Comparison of ENCODE assay signal across 22 cellular contexts in genomic region chr3:169777822-169778221, GRCh38. TPM values are rescaled to one million over a fixed set of nuclear protein-coding genes. Genes with fewer than 3 reads are reported as not detected.
DNase-seq lines count a peak whose midpoint lies in the region; ATAC-seq, FAIRE-seq and TF ChIP-seq lines count a peak whose summit lies in the region.
"Had no signal": no experiment of that assay in that cellular context is flagged by ENCODE, and none has a peak within 500 bp of the region (broad histone marks: within the 10 kb centered on the region; RNA-seq: fewer than 3 reads in every experiment).

No MANE protein-coding gene starts in this region.

- H3K27me3 ChIP-seq in Loucy (ENCODE audit: insufficient read depth, low read length, poor library complexity, severe bottlenecking) (no peaks in the 10 kb centered on the region), K562 (ENCODE audit: control insufficient read depth in 2 of 2, insufficient read depth in 2 of 2, low read length in 2 of 2) (no peaks in the 10 kb centered on the region)

- H2AFZ ChIP-seq in Loucy (ENCODE audit: low read length) (no peak overlapping the region), K562 (ENCODE audit: low read depth, low read length) (no peak overlapping the region)
- H2AFZ ChIP-seq: GM23248 had no signal

- H3K4me3 ChIP-seq in Loucy (ENCODE audit: low read length, poor library complexity, severe bottlenecking) = no peak overlapping the region
- no peak overlapping the region for H3K4me3 ChIP-seq in K562
- H3K4me3 ChIP-seq: GM23248 had no signal

- no peak for TF ChIP-seq EP300 in K562 (IDR thresholded peaks at IDR 0.05; ENCODE audit: low read length)

- peaks cover 70% of the 10 kb centered on the region for H4K20me1 ChIP-seq in Loucy (ENCODE audit: insufficient read depth, low read length, poor library complexity, severe bottlenecking)
- H4K20me1 ChIP-seq in K562 (replicated peaks; ENCODE audit: control insufficient read depth, insufficient read depth, low read length) = no peaks in the 10 kb centered on the region

- H3K4me3 Mint-ChIP-seq in activated naive CD8-positive, alpha-beta T cell = no peak overlapping the region
- no peak overlapping the region for H3K4me3 Mint-ChIP-seq in activated naive CD8-positive, alpha-beta T cell treated with anti-CD3 and anti-CD28 coated beads, Interleukin-2, amount 50 U/mL, for 24 hours
- H3K4me3 Mint-ChIP-seq in naive thymus-derived CD8-positive, alpha-beta T cell = no peak overlapping the region
- H3K4me3 Mint-ChIP-seq: CD8-positive, alpha-beta T cell had no signal

- no peaks in the 10 kb centered on the region for H3K9me1 ChIP-seq in K562 (ENCODE audit: control insufficient read depth, insufficient read depth, low read length)

- H3K27ac Mint-ChIP-seq in activated naive CD8-positive, alpha-beta T cell = peak overlapping the region; percentile 12
- no peak overlapping the region for H3K27ac Mint-ChIP-seq in activated naive CD8-positive, alpha-beta T cell treated with anti-CD3 and anti-CD28 coated beads, Interleukin-2, amount 50 U/mL, for 24 hours
- H3K27ac Mint-ChIP-seq in naive thymus-derived CD8-positive, alpha-beta T cell = no peak overlapping the region
- H3K27ac Mint-ChIP-seq: CD8-positive, alpha-beta T cell had no signal

- peaks cover 50% of the 10 kb centered on the region for H3K4me1 ChIP-seq in Loucy (ENCODE audit: insufficient read depth, low read length, poor library complexity, severe bottlenecking)
- peaks cover 12 to 23% of the 10 kb centered on the region in 2 experiments; a peak in 4 of 5 replicates for H3K4me1 ChIP-seq in K562 (replicated peaks in 1 of 2; ENCODE audit: control insufficient read depth in 2 of 2, insufficient read depth in 2 of 2, low read length in 2 of 2)
- H3K4me1 ChIP-seq: Caco-2 had no signal

- no peak for TF ChIP-seq POLR2A in K562 (conservative IDR thresholded peaks at IDR 0.05)

- H3K27me3 Mint-ChIP-seq in activated naive CD8-positive, alpha-beta T cell = no peaks in the 10 kb centered on the region
- H3K27me3 Mint-ChIP-seq in activated naive CD8-positive, alpha-beta T cell treated with anti-CD3 and anti-CD28 coated beads, Interleukin-2, amount 50 U/mL, for 24 hours = no peaks in the 10 kb centered on the region
- H3K27me3 Mint-ChIP-seq in naive thymus-derived CD8-positive, alpha-beta T cell = no peaks in the 10 kb centered on the region

- no peak for DNase-seq in activated naive CD8-positive, alpha-beta T cell treated with anti-CD3 and anti-CD28 coated beads, Interleukin-2, amount 50 U/mL, for 24 hours
- DNase-seq in K562 (ENCODE audit: extremely low read depth in 1 of 4, low spot score in 3 of 4) (no peak), GM13977 (ENCODE audit: low spot score) (no peak)
- DNase-seq in naive thymus-derived CD8-positive, alpha-beta T cell = no peak
- DNase-seq: Caco-2; CD4-positive, CD25-positive, alpha-beta regulatory T cell; CD8-positive, alpha-beta T cell; DMS153; DND-41; GM23248; H7; HCEC 1CT had no signal

- TF ChIP-seq CTCF in 22Rv1 (IDR thresholded peaks at IDR 0.05) = no peak
- no peak for TF ChIP-seq CTCF in Loucy (conservative IDR thresholded peaks at IDR 0.05; ENCODE audit: low read length)
- TF ChIP-seq CTCF in K562 (IDR thresholded peaks at IDR 0.05 in 2 of 3, conservative IDR thresholded peaks at IDR 0.05 in 1 of 3; ENCODE audit: insufficient read depth in 2 of 3, low read depth in 1 of 3, low read length in 3 of 3) = no peak
- TF ChIP-seq CTCF in GM13977 (IDR thresholded peaks at IDR 0.05; ENCODE audit: extremely low read depth, insufficient read depth, missing control alignments) = no peak

- no peak overlapping the region for H3K9ac ChIP-seq in Loucy (ENCODE audit: low read depth, low read length, poor library complexity, severe bottlenecking)
- H3K9ac ChIP-seq in K562 (ENCODE audit: insufficient read depth in 1 of 2, low read depth in 2 of 2, low read length in 2 of 2) = no peak overlapping the region
- H3K9ac ChIP-seq: GM23248 had no signal

- H3K79me2 ChIP-seq in Loucy (ENCODE audit: insufficient read depth, low read length) = peaks cover 52% of the 10 kb centered on the region
- H3K79me2 ChIP-seq in K562 (ENCODE audit: control insufficient read depth, insufficient read depth, low read length) = peaks cover 49% of the 10 kb centered on the region

- H3K9me2 ChIP-seq in Loucy (replicated peaks; ENCODE audit: low read depth, low read length) = no peaks in the 10 kb centered on the region

- POLR2A ChIA-PET in K562 (lab: Yijun Ruan, JAX) = no interaction called here
- POLR2A ChIA-PET in naive thymus-derived CD8-positive, alpha-beta T cell (lab: Charles Lee) = interaction anchor here (1.1 kb wide), 1 partner anchor 13 kb away, joined by 4 read pairs; the partner anchor contains the start of gene TERC

- H3K27ac ChIP-seq in 22Rv1 (peak overlapping the region; percentile 100), K562 (ENCODE audit: extremely low read depth, low read depth, low read length) (no peak overlapping the region)
- H3K27ac ChIP-seq: C4-2B, GM23248 had no signal

- in situ Hi-C loops in K562 (cut with MboI) = no loop called here
- in situ Hi-C loops in GM13977 (cut with MboI; ENCODE audit: low pct_unique_long_range_greater_than_20kb, low sequenced_read_pairs, unreplicated experiment) = no loop called here

- H3K9me3 ChIP-seq in Loucy (ENCODE audit: insufficient read depth, low read depth, low read length) (no peaks in the 10 kb centered on the region), K562 (replicated peaks; ENCODE audit: control insufficient read depth, insufficient read depth, low read depth, low read length) (no peaks in the 10 kb centered on the region)
- H3K9me3 ChIP-seq: Caco-2 had no signal

- H3K36me3 ChIP-seq in Loucy (ENCODE audit: insufficient read depth, low read length) = peaks cover 18% of the 10 kb centered on the region; the same call in 1 of the 2 replicates
- H3K36me3 ChIP-seq in K562 (ENCODE audit: control insufficient read depth, insufficient read depth, low read length) = peaks cover 85% of the 10 kb centered on the region

- no peak for TF ChIP-seq RAD21 in K562 (CRISPR knock-in tag; conservative IDR thresholded peaks at IDR 0.05 in 1 of 2, IDR thresholded peaks at IDR 0.05 in 1 of 2)

- no peak for ATAC-seq in activated naive CD8-positive, alpha-beta T cell treated with anti-CD3 and anti-CD28 coated beads, Interleukin-2, amount 50 U/mL, for 24 hours
- ATAC-seq in K562 = no peak
- no peak for ATAC-seq in naive thymus-derived CD8-positive, alpha-beta T cell
- ATAC-seq: CD8-positive, alpha-beta T cell had no signal

- BruUV-seq in K562 (replicated peaks; lab: Mats Ljungman, UMichigan) = no TSS peak

- intact Hi-C loops in K562 (cut with micrococcal nuclease) = no loop called here

- peaks cover 2% of the 10 kb centered on the region for H3F3A ChIP-seq in Loucy (ENCODE audit: low read depth)

- no peak for FAIRE-seq in K562 (lab: Jason Lieb, UNC)
- FAIRE-seq: G401.6, GM12892, GM19239, H1 had no signal

- H3K9me3 Mint-ChIP-seq in activated naive CD8-positive, alpha-beta T cell (ENCODE audit: low read depth) = no peaks in the 10 kb centered on the region
- H3K9me3 Mint-ChIP-seq in activated naive CD8-positive, alpha-beta T cell treated with anti-CD3 and anti-CD28 coated beads, Interleukin-2, amount 50 U/mL, for 24 hours = no peaks in the 10 kb centered on the region
- H3K9me3 Mint-ChIP-seq in naive thymus-derived CD8-positive, alpha-beta T cell = no peaks in the 10 kb centered on the region
- H3K9me3 Mint-ChIP-seq: CD4-positive, CD25-positive, alpha-beta regulatory T cell; CD8-positive, alpha-beta T cell had no signal

- WGBS in K562 (ENCODE audit: insufficient coverage, low coverage, missing lambda C conversion rate) = 98% methylated on average over 4 of the region's 4 CpGs

- peak overlapping the region; percentile 80 for H3K4me2 ChIP-seq in Loucy (ENCODE audit: low read depth, low read length, poor library complexity, severe bottlenecking)
- H3K4me2 ChIP-seq in K562 (ENCODE audit: insufficient read depth, low read length) = no peak overlapping the region

- H3K36me3 Mint-ChIP-seq in activated naive CD8-positive, alpha-beta T cell = peaks cover 23% of the 10 kb centered on the region
- peaks cover 67% of the 10 kb centered on the region for H3K36me3 Mint-ChIP-seq in activated naive CD8-positive, alpha-beta T cell treated with anti-CD3 and anti-CD28 coated beads, Interleukin-2, amount 50 U/mL, for 24 hours (ENCODE audit: low read depth)
- H3K36me3 Mint-ChIP-seq in naive thymus-derived CD8-positive, alpha-beta T cell = peaks cover 8 to 85% (median 11%) of the 10 kb centered on the region in 3 donors

- CTCF ChIA-PET in K562 (lab: Yijun Ruan, JAX; ENCODE audit: low intra/inter-chr PET ratio) = no interaction called here

- H3K4me1 Mint-ChIP-seq in activated naive CD8-positive, alpha-beta T cell (ENCODE audit: low read depth) = peaks cover 62% of the 10 kb centered on the region
- H3K4me1 Mint-ChIP-seq in activated naive CD8-positive, alpha-beta T cell treated with anti-CD3 and anti-CD28 coated beads, Interleukin-2, amount 50 U/mL, for 24 hours = peaks cover 68% of the 10 kb centered on the region
- peaks cover 29 to 70% (median 65%) of the 10 kb centered on the region in 4 donors for H3K4me1 Mint-ChIP-seq in naive thymus-derived CD8-positive, alpha-beta T cell

RNA-seq across cellular contexts. Expression of gene MYNN, which starts 4.6 kb away (rescaled TPM):
- 13.7 and 39.3 TPM in 2 replicates for total RNA-seq in K562 (2011; cell fraction: chromatin; rRNA removed; ENCODE audit: low replicate concordance)
- 6.8 and 10.4 TPM in 2 replicates for total RNA-seq in K562 (2011; cell fraction: nucleolus; rRNA removed)
- total RNA-seq in K562 (2011; cell fraction: nucleoplasm; rRNA removed) = 14.0 and 21.1 TPM in 2 replicates
- 10.4 and 11.1 TPM in 2 replicates for total RNA-seq in K562 (2014; rRNA removed)
- total RNA-seq in K562 (2014; rRNA removed; fragmentation: Illumina TruSeq; extraction: Trizol) = 21.3 TPM in 2 replicates
- total RNA-seq in K562 (2015; rRNA removed; fragmentation: Illumina TruSeq; extraction: Trizol) = 20.0 and 21.5 TPM in 2 replicates
- 12.3 and 13.6 TPM in 2 replicates for total RNA-seq in K562 (2021)
- 23.1 and 27.8 TPM in 2 replicates for polyA plus RNA-seq in K562 (2011; rRNA removed)
- 3.6 and 8.2 TPM in 2 replicates for polyA plus RNA-seq in K562 (2011; cell fraction: cytosol; rRNA removed)
- 14.7 and 22.7 TPM in 2 replicates for polyA plus RNA-seq in K562 (2011; cell fraction: nucleus; rRNA removed)
- polyA plus RNA-seq in K562 (2012) = 9.2 and 11.0 TPM in 2 replicates
- 14.3 and 16.7 TPM in 2 replicates for polyA plus RNA-seq in K562 (2014; fragmentation: Illumina TruSeq; extraction: Trizol)
- 10 to 100 TPM; 25.0 to 35.7 TPM for polyA plus RNA-seq in K562 (2014; fragmentation: Nextera tagmentation; extraction: Ambion mirVana)
- polyA plus RNA-seq in K562 (2014; rRNA removed) = 11.8 and 13.4 TPM in 2 replicates
- polyA minus RNA-seq in K562 (2011; rRNA and poly(A)+ RNA removed) = 42.2 and 52.2 TPM in 2 replicates
- 9.0 and 10.6 TPM in 2 replicates for polyA minus RNA-seq in K562 (2011; cell fraction: cytosol; rRNA and poly(A)+ RNA removed)
- polyA minus RNA-seq in K562 (2011; cell fraction: nucleus; rRNA and poly(A)+ RNA removed) = 13.3 and 22.7 TPM in 2 replicates
- 10 to 100 TPM; 23.0 to 24.7 TPM for total RNA-seq in naive thymus-derived CD8-positive, alpha-beta T cell
- polyA plus RNA-seq in naive thymus-derived CD8-positive, alpha-beta T cell = 10 to 100 TPM; 11.7 to 15.7 (median 13.6) TPM

RNA-seq across cellular contexts. Expression of gene ACTRT3, which starts 8.5 kb away (rescaled TPM):
- 0.48 TPM in 1 of 2 replicates, not detected in the other for total RNA-seq in K562 (2011; cell fraction: chromatin; rRNA removed; ENCODE audit: low replicate concordance)
- 0.17 and 0.26 TPM in 2 replicates for total RNA-seq in K562 (2011; cell fraction: nucleolus; rRNA removed)
- not detected in 2 replicates for total RNA-seq in K562 (2011; cell fraction: nucleoplasm; rRNA removed)
- total RNA-seq in K562 (2014; rRNA removed) = 0.12 TPM in 1 of 2 replicates, not detected in the other
- total RNA-seq in K562 (2014; rRNA removed; fragmentation: Illumina TruSeq; extraction: Trizol) = 0.11 TPM in 1 of 2 replicates, not detected in the other
- 0.07 and 0.11 TPM in 2 replicates for total RNA-seq in K562 (2015; rRNA removed; fragmentation: Illumina TruSeq; extraction: Trizol)
- not detected in 2 replicates for total RNA-seq in K562 (2021)
- polyA plus RNA-seq in K562 (2011; rRNA removed) = 0.04 and 0.06 TPM in 2 replicates
- 0.03 TPM in 1 of 2 replicates, not detected in the other for polyA plus RNA-seq in K562 (2011; cell fraction: cytosol; rRNA removed)
- 0.06 and 0.10 TPM in 2 replicates for polyA plus RNA-seq in K562 (2011; cell fraction: nucleus; rRNA removed)
- 0.05 TPM in 1 of 2 replicates, not detected in the other for polyA plus RNA-seq in K562 (2012)
- polyA plus RNA-seq in K562 (2014; fragmentation: Illumina TruSeq; extraction: Trizol) = 0.06 and 0.10 TPM in 2 replicates
- not detected for polyA plus RNA-seq in K562 (2014; fragmentation: Nextera tagmentation; extraction: Ambion mirVana)
- not detected in 2 replicates for polyA plus RNA-seq in K562 (2014; rRNA removed)
- 0.09 and 0.14 TPM in 2 replicates for polyA minus RNA-seq in K562 (2011; rRNA and poly(A)+ RNA removed)
- not detected in 2 replicates for polyA minus RNA-seq in K562 (2011; cell fraction: cytosol; rRNA and poly(A)+ RNA removed)
- 0.44 TPM in 1 of 2 replicates, not detected in the other for polyA minus RNA-seq in K562 (2011; cell fraction: nucleus; rRNA and poly(A)+ RNA removed)
- under 1 TPM in 1 of 2 experiments, not detected in 1; 0.29 TPM for total RNA-seq in naive thymus-derived CD8-positive, alpha-beta T cell
- polyA plus RNA-seq in naive thymus-derived CD8-positive, alpha-beta T cell = under 1 TPM; 0.13 to 0.15 (median 0.14) TPM
- total RNA-seq: Caco-2; CD4-positive, CD25-positive, alpha-beta regulatory T cell; CD8-positive, alpha-beta T cell had no signal

RNA-seq across cellular contexts. Expression of gene TERC, which starts 13.0 kb away (rescaled TPM):
- 36.3 and 90.3 TPM in 2 replicates for total RNA-seq in K562 (2011; cell fraction: chromatin; rRNA removed; ENCODE audit: low replicate concordance)
- 789 and 987 TPM in 2 replicates for total RNA-seq in K562 (2011; cell fraction: nucleolus; rRNA removed)
- total RNA-seq in K562 (2011; cell fraction: nucleoplasm; rRNA removed) = 251 and 255 TPM in 2 replicates
- total RNA-seq in K562 (2014; rRNA removed) (234 and 350 TPM in 2 replicates), K562 (2014; rRNA removed; fragmentation: Illumina TruSeq; extraction: Trizol) (13.5 and 26.5 TPM in 2 replicates), K562 (2015; rRNA removed; fragmentation: Illumina TruSeq; extraction: Trizol) (65.2 and 65.5 TPM in 2 replicates), K562 (2021) (21.6 and 29.3 TPM in 2 replicates)
- polyA plus RNA-seq in K562 (2011; rRNA removed) (0.82 and 1.7 TPM in 2 replicates), K562 (2014; fragmentation: Illumina TruSeq; extraction: Trizol) (not detected in 2 replicates), K562 (2014; fragmentation: Nextera tagmentation; extraction: Ambion mirVana) (not detected), K562 (2014; rRNA removed) (0.77 TPM in 1 of 2 replicates, not detected in the other)
- polyA plus RNA-seq in K562 (2011; cell fraction: cytosol; rRNA removed) = 0.66 and 2.5 TPM in 2 replicates
- polyA plus RNA-seq in K562 (2011; cell fraction: nucleus; rRNA removed) = 6.7 and 48.0 TPM in 2 replicates
- 0.21 TPM in 1 of 2 replicates, not detected in the other for polyA plus RNA-seq in K562 (2012)
- 6.8 and 12.0 TPM in 2 replicates for polyA minus RNA-seq in K562 (2011; rRNA and poly(A)+ RNA removed)
- 114 and 120 TPM in 2 replicates for polyA minus RNA-seq in K562 (2011; cell fraction: cytosol; rRNA and poly(A)+ RNA removed)
- 597 and 952 TPM in 2 replicates for polyA minus RNA-seq in K562 (2011; cell fraction: nucleus; rRNA and poly(A)+ RNA removed)
- total RNA-seq in naive thymus-derived CD8-positive, alpha-beta T cell = 10 to 100 TPM; 12.4 to 17.5 TPM
- 1 to 10 TPM in 2 of 3 donors, not detected in 1; 1.4 to 1.6 TPM for polyA plus RNA-seq in naive thymus-derived CD8-positive, alpha-beta T cell
- polyA plus RNA-seq: GM23248 had no signal

RNA-seq across cellular contexts. Expression of gene LRRIQ4, which starts 34.8 kb away (rescaled TPM):
- not detected in 2 replicates for total RNA-seq in K562 (2011; cell fraction: chromatin; rRNA removed; ENCODE audit: low replicate concordance)
- not detected in 2 replicates for total RNA-seq in K562 (2011; cell fraction: nucleolus; rRNA removed)
- not detected in 2 replicates for total RNA-seq in K562 (2011; cell fraction: nucleoplasm; rRNA removed)
- total RNA-seq in K562 (2014; rRNA removed) = not detected in 2 replicates
- not detected in 2 replicates for total RNA-seq in K562 (2014; rRNA removed; fragmentation: Illumina TruSeq; extraction: Trizol)
- not detected in 2 replicates for total RNA-seq in K562 (2015; rRNA removed; fragmentation: Illumina TruSeq; extraction: Trizol)
- total RNA-seq in K562 (2021) = not detected in 2 replicates
- not detected in 2 replicates for polyA plus RNA-seq in K562 (2011; rRNA removed)
- polyA plus RNA-seq in K562 (2011; cell fraction: cytosol; rRNA removed) = not detected in 2 replicates
- not detected in 2 replicates for polyA plus RNA-seq in K562 (2011; cell fraction: nucleus; rRNA removed)
- polyA plus RNA-seq in K562 (2012) = not detected in 2 replicates
- polyA plus RNA-seq in K562 (2014; fragmentation: Illumina TruSeq; extraction: Trizol) = not detected in 2 replicates
- polyA plus RNA-seq in K562 (2014; fragmentation: Nextera tagmentation; extraction: Ambion mirVana) = not detected
- not detected in 2 replicates for polyA plus RNA-seq in K562 (2014; rRNA removed)
- polyA minus RNA-seq in K562 (2011; rRNA and poly(A)+ RNA removed) = not detected in 2 replicates
- polyA minus RNA-seq in K562 (2011; cell fraction: cytosol; rRNA and poly(A)+ RNA removed) = not detected in 2 replicates
- polyA minus RNA-seq in K562 (2011; cell fraction: nucleus; rRNA and poly(A)+ RNA removed) = not detected in 2 replicates
- under 1 TPM in 1 of 2 experiments, not detected in 1; 0.19 TPM for total RNA-seq in naive thymus-derived CD8-positive, alpha-beta T cell
- not detected for polyA plus RNA-seq in naive thymus-derived CD8-positive, alpha-beta T cell
- total RNA-seq: A172; Caco-2; CD4-positive, CD25-positive, alpha-beta regulatory T cell; CD8-positive, alpha-beta T cell; GM23248; H1; H7 had no signal
- polyA plus RNA-seq: BJ; CD4-positive, CD25-positive, alpha-beta regulatory T cell; GM23248 had no signal

RNA-seq across cellular contexts. Expression of gene LRRC34, which starts 34.9 kb away (rescaled TPM):
- total RNA-seq in K562 (2011; cell fraction: chromatin; rRNA removed; ENCODE audit: low replicate concordance) = not detected in 2 replicates
- not detected in 2 replicates for total RNA-seq in K562 (2011; cell fraction: nucleolus; rRNA removed)
- not detected in 2 replicates for total RNA-seq in K562 (2011; cell fraction: nucleoplasm; rRNA removed)
- total RNA-seq in K562 (2014; rRNA removed) (not detected in 2 replicates), K562 (2014; rRNA removed; fragmentation: Illumina TruSeq; extraction: Trizol) (not detected in 2 replicates), K562 (2015; rRNA removed; fragmentation: Illumina TruSeq; extraction: Trizol) (not detected in 2 replicates), K562 (2021) (not detected in 2 replicates)
- polyA plus RNA-seq in K562 (2011; rRNA removed) (not detected in 2 replicates), K562 (2014; fragmentation: Illumina TruSeq; extraction: Trizol) (not detected in 2 replicates), K562 (2014; fragmentation: Nextera tagmentation; extraction: Ambion mirVana) (under 1 TPM; 0.17 to 0.30 TPM), K562 (2014; rRNA removed) (not detected in 2 replicates)
- polyA plus RNA-seq in K562 (2011; cell fraction: cytosol; rRNA removed) = not detected in 2 replicates
- polyA plus RNA-seq in K562 (2011; cell fraction: nucleus; rRNA removed) = not detected in 2 replicates
- 0.07 and 0.22 TPM in 2 replicates for polyA plus RNA-seq in K562 (2012)
- not detected in 2 replicates for polyA minus RNA-seq in K562 (2011; rRNA and poly(A)+ RNA removed)
- not detected in 2 replicates for polyA minus RNA-seq in K562 (2011; cell fraction: cytosol; rRNA and poly(A)+ RNA removed)
- not detected in 2 replicates for polyA minus RNA-seq in K562 (2011; cell fraction: nucleus; rRNA and poly(A)+ RNA removed)
- total RNA-seq in naive thymus-derived CD8-positive, alpha-beta T cell = 1 to 10 TPM in 1 of 2 experiments, under 1 TPM in 1; 0.73 to 1.2 TPM
- polyA plus RNA-seq in naive thymus-derived CD8-positive, alpha-beta T cell = under 1 TPM; 0.29 to 0.42 (median 0.35) TPM
- total RNA-seq: A172; Caco-2; CD4-positive, CD25-positive, alpha-beta regulatory T cell had no signal
